Comparison of ENCODE assay signal across 1 cellular context in the genomic region with DNA sequence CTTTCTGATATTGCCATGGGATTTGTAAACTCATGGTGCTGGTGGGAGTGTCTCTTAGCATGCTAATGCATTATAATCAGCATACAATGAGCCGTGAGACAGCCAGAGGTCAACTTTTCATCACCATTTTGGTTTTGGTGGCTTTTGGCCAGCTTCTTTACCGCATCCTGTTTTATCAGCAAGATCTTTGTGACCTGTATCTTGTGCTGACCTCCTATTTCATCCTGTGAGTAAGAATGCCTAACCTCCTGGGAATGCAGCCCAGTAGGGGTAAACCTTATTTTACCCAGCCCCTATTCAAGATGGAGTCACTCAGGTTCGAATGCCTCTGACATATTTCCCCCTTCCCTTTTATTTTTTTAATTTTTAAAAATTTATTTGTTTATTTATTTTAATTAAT.
TF ChIP-seq lines count a peak whose summit lies in the region.

No MANE protein-coding gene starts in this region.

TF ChIP-seq in K562, 482 proteins besides CTCF, POLR2A, EP300 and RAD21 (continued from another document and continues in another):
- TF ChIP-seq, protein P1, sequence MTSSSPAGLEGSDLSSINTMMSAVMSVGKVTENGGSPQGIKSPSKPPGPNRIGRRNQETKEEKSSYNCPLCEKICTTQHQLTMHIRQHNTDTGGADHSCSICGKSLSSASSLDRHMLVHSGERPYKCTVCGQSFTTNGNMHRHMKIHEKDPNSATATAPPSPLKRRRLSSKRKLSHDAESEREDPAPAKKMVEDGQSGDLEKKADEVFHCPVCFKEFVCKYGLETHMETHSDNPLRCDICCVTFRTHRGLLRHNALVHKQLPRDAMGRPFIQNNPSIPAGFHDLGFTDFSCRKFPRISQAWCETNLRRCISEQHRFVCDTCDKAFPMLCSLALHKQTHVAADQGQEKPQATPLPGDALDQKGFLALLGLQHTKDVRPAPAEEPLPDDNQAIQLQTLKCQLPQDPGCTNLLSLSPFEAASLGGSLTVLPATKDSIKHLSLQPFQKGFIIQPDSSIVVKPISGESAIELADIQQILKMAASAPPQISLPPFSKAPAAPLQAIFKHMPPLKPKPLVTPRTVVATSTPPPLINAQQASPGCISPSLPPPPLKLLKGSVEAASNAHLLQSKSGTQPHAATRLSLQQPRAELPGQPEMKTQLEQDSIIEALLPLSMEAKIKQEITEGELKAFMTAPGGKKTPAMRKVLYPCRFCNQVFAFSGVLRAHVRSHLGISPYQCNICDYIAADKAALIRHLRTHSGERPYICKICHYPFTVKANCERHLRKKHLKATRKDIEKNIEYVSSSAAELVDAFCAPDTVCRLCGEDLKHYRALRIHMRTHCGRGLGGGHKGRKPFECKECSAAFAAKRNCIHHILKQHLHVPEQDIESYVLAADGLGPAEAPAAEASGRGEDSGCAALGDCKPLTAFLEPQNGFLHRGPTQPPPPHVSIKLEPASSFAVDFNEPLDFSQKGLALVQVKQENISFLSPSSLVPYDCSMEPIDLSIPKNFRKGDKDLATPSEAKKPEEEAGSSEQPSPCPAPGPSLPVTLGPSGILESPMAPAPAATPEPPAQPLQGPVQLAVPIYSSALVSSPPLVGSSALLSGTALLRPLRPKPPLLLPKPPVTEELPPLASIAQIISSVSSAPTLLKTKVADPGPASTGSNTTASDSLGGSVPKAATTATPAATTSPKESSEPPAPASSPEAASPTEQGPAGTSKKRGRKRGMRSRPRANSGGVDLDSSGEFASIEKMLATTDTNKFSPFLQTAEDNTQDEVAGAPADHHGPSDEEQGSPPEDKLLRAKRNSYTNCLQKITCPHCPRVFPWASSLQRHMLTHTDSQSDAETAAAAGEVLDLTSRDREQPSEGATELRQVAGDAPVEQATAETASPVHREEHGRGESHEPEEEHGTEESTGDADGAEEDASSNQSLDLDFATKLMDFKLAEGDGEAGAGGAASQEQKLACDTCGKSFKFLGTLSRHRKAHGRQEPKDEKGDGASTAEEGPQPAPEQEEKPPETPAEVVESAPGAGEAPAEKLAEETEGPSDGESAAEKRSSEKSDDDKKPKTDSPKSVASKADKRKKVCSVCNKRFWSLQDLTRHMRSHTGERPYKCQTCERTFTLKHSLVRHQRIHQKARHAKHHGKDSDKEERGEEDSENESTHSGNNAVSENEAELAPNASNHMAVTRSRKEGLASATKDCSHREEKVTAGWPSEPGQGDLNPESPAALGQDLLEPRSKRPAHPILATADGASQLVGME (CRISPR knock-in tag; IDR thresholded peaks at IDR 0.05): no peak
- no peak for TF ChIP-seq TAF15 (IDR thresholded peaks at IDR 0.05; ENCODE audit: low read depth, low read length)
- no peak for TF ChIP-seq MCM2 (IDR thresholded peaks at IDR 0.05; ENCODE audit: low read depth)
- TF ChIP-seq ZNF232 (CRISPR knock-in tag; IDR thresholded peaks at IDR 0.05): no peak
- peak; percentile 27; the same call in 1 of the 2 replicates for TF ChIP-seq CXXC5 (CRISPR knock-in tag; IDR thresholded peaks at IDR 0.05)
- no peak for TF ChIP-seq SMAD4 (CRISPR knock-in tag; conservative IDR thresholded peaks at IDR 0.05)
- TF ChIP-seq NFIC (IDR thresholded peaks at IDR 0.05): 0 out of 2 replicates have a peak, but pooled peaks have one; percentile 6
- no peak for TF ChIP-seq SMARCA4 (IDR thresholded peaks at IDR 0.05)
- TF ChIP-seq L3MBTL2 (IDR thresholded peaks at IDR 0.05): no peak
- no peak for TF ChIP-seq HDAC6 (IDR thresholded peaks at IDR 0.05; ENCODE audit: low read depth, low read length)
- no peak for TF ChIP-seq CBX2 (IDR thresholded peaks at IDR 0.05; ENCODE audit: insufficient read depth, low read length, poor library complexity, severe bottlenecking)
- TF ChIP-seq MAZ (CRISPR knock-in tag; conservative IDR thresholded peaks at IDR 0.05 in 1 of 2, IDR thresholded peaks at IDR 0.05 in 1 of 2): no peak
- peak; percentile 86; the same call in 1 of the 2 replicates for TF ChIP-seq KLF6 (CRISPR knock-in tag; IDR thresholded peaks at IDR 0.05; ENCODE audit: borderline replicate concordance)
- TF ChIP-seq POLR2B (IDR thresholded peaks at IDR 0.05; ENCODE audit: low read depth, partially characterized antibody): no peak
- no peak for TF ChIP-seq HNRNPK (IDR thresholded peaks at IDR 0.05; ENCODE audit: low read depth, low read length, poor library complexity, severe bottlenecking)
- TF ChIP-seq KLF13 (tag; IDR thresholded peaks at IDR 0.05; ENCODE audit: borderline replicate concordance, low read depth): no peak
- TF ChIP-seq, protein P2, sequence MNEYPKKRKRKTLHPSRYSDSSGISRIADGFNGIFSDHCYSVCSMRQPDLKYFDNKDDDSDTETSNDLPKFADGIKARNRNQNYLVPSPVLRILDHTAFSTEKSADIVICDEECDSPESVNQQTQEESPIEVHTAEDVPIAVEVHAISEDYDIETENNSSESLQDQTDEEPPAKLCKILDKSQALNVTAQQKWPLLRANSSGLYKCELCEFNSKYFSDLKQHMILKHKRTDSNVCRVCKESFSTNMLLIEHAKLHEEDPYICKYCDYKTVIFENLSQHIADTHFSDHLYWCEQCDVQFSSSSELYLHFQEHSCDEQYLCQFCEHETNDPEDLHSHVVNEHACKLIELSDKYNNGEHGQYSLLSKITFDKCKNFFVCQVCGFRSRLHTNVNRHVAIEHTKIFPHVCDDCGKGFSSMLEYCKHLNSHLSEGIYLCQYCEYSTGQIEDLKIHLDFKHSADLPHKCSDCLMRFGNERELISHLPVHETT (CRISPR knock-in tag; conservative IDR thresholded peaks at IDR 0.05 in 1 of 2, IDR thresholded peaks at IDR 0.05 in 1 of 2): peak in 1 of 2 experiments; percentile 47; a peak in 1 of 4 replicates
- no peak for TF ChIP-seq PPARD (CRISPR knock-in tag; IDR thresholded peaks at IDR 0.05)
- no peak for TF ChIP-seq BRD4 (IDR thresholded peaks at IDR 0.05)
- TF ChIP-seq ZNF589 (CRISPR knock-in tag; IDR thresholded peaks at IDR 0.05; ENCODE audit: low read depth): peak; percentile 83
- no peak for TF ChIP-seq ZNF57 (CRISPR knock-in tag; IDR thresholded peaks at IDR 0.05)
- no peak for TF ChIP-seq FUS (optimal IDR thresholded peaks at IDR 0.05; ENCODE audit: low read depth, low read length)
- no peak for TF ChIP-seq EZH2 (IDR thresholded peaks at IDR 0.05; ENCODE audit: borderline replicate concordance, low read depth, low read length)
- no peak for TF ChIP-seq CHD4 (IDR thresholded peaks at IDR 0.05; ENCODE audit: insufficient read depth, insufficient replicate concordance, low read depth, low read length, poor library complexity, severe bottlenecking)
- TF ChIP-seq, protein P3, sequence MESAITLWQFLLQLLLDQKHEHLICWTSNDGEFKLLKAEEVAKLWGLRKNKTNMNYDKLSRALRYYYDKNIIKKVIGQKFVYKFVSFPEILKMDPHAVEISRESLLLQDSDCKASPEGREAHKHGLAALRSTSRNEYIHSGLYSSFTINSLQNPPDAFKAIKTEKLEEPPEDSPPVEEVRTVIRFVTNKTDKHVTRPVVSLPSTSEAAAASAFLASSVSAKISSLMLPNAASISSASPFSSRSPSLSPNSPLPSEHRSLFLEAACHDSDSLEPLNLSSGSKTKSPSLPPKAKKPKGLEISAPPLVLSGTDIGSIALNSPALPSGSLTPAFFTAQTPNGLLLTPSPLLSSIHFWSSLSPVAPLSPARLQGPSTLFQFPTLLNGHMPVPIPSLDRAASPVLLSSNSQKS (CRISPR knock-in tag; IDR thresholded peaks at IDR 0.05): no peak
- no peak for TF ChIP-seq TCF7 (IDR thresholded peaks at IDR 0.05; ENCODE audit: borderline replicate concordance)
- TF ChIP-seq, protein P4, sequence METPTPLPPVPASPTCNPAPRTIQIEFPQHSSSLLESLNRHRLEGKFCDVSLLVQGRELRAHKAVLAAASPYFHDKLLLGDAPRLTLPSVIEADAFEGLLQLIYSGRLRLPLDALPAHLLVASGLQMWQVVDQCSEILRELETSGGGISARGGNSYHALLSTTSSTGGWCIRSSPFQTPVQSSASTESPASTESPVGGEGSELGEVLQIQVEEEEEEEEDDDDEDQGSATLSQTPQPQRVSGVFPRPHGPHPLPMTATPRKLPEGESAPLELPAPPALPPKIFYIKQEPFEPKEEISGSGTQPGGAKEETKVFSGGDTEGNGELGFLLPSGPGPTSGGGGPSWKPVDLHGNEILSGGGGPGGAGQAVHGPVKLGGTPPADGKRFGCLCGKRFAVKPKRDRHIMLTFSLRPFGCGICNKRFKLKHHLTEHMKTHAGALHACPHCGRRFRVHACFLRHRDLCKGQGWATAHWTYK (CRISPR knock-in tag; IDR thresholded peaks at IDR 0.05): no peak
- TF ChIP-seq SPI1 (IDR thresholded peaks at IDR 0.05; ENCODE audit: borderline replicate concordance, low read depth, low read length): no peak
- no peak for TF ChIP-seq PKNOX1 (IDR thresholded peaks at IDR 0.05)
- TF ChIP-seq THRB (CRISPR knock-in tag; conservative IDR thresholded peaks at IDR 0.05): no peak
- TF ChIP-seq, protein P5, sequence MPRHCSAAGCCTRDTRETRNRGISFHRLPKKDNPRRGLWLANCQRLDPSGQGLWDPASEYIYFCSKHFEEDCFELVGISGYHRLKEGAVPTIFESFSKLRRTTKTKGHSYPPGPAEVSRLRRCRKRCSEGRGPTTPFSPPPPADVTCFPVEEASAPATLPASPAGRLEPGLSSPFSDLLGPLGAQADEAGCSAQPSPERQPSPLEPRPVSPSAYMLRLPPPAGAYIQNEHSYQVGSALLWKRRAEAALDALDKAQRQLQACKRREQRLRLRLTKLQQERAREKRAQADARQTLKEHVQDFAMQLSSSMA (CRISPR knock-in tag; IDR thresholded peaks at IDR 0.05): no peak
- no peak for TF ChIP-seq ZNF146 (CRISPR knock-in tag; IDR thresholded peaks at IDR 0.05; ENCODE audit: unreplicated experiment)
- TF ChIP-seq ZNF347 (CRISPR knock-in tag; IDR thresholded peaks at IDR 0.05; ENCODE audit: low read depth): no peak
